Comparison of ENCODE assay signal across 17 cellular contexts in genomic region chr1:55015123-55015522, GRCh38. TPM values are rescaled to one million over a fixed set of nuclear protein-coding genes. Genes with fewer than 3 reads are reported as not detected.
DNase-seq lines count a peak whose midpoint lies in the region; ATAC-seq and TF ChIP-seq lines count a peak whose summit lies in the region.
"Had no signal": no experiment of that assay in that cellular context is flagged by ENCODE, and none has a peak within 500 bp of the region (broad histone marks: within the 10 kb centered on the region; RNA-seq: fewer than 3 reads in every experiment).

No MANE protein-coding gene starts in this region.

- WGBS in heart left ventricle, 4 donors, result 69 to 86% (median 79%) methylated on average over 4 to 5 of the region's 5 CpGs
- 87 to 88% methylated on average over 5 of the region's 5 CpGs for WGBS in aorta, 2 donors

- no peak overlapping the region for H3K27ac ChIP-seq in heart left ventricle
- no peak overlapping the region for H3K27ac ChIP-seq in aorta (ENCODE audit: low read depth in 1 of 2, low read length in 2 of 2)
- H3K27ac ChIP-seq: C4-2B, HL-60 had no signal

- H3K4me3 ChIP-seq in heart left ventricle, result no peak overlapping the region
- no peak overlapping the region for H3K4me3 ChIP-seq in aorta (ENCODE audit: low read length in 2 of 2)

- no peaks in the 10 kb centered on the region for H3K4me1 ChIP-seq in heart left ventricle
- no peaks in the 10 kb centered on the region for H3K4me1 ChIP-seq in aorta (ENCODE audit: control insufficient read depth in 1 of 2, insufficient read depth in 2 of 2, low read length in 2 of 2)
- H3K4me1 ChIP-seq: BE2C had no signal

- no peaks in the 10 kb centered on the region for H3K9me3 ChIP-seq in heart left ventricle
- H3K9me3 ChIP-seq in aorta (ENCODE audit: control insufficient read depth, low read length), result no peaks in the 10 kb centered on the region
- H3K9me3 ChIP-seq: BE2C had no signal

- H3K36me3 ChIP-seq in heart left ventricle (no peaks in the 10 kb centered on the region), aorta (ENCODE audit: control insufficient read depth in 1 of 2, insufficient read depth in 2 of 2, low read length in 1 of 2) (no peaks in the 10 kb centered on the region)
- H3K36me3 ChIP-seq: BE2C had no signal

- no peak for TF ChIP-seq CTCF in heart left ventricle (IDR thresholded peaks at IDR 0.05)

- no peak for TF ChIP-seq POLR2A in heart left ventricle (IDR thresholded peaks at IDR 0.05)

- ATAC-seq in left ventricle myocardium superior (peak; percentile 42), heart left ventricle (no peak), aorta (ENCODE audit: low FRiP score) (no peak)

- H3K27me3 ChIP-seq in heart left ventricle, result peaks cover 0 to 28% (median 0%) of the 10 kb centered on the region in 9 donors
- H3K27me3 ChIP-seq in aorta (ENCODE audit: control insufficient read depth in 1 of 2, insufficient read depth in 2 of 2, low read length in 1 of 2), result no peaks in the 10 kb centered on the region
- H3K27me3 ChIP-seq: BE2C had no signal

- intact Hi-C loops in left ventricle myocardium superior (cut with micrococcal nuclease) (no loop called here), heart left ventricle (cut with DNase I) (no loop called here), aorta (cut with DNase I) (no loop called here)

- no peak for DNase-seq in left ventricle myocardium superior
- no peak for DNase-seq in heart left ventricle
- peak; percentile 11 for DNase-seq in amniotic epithelial cell (ENCODE audit: low read depth)
- peak; percentile 66 for DNase-seq in myocyte (ENCODE audit: low read depth)
- DNase-seq in aorta, result peak; percentile 24 to 39
- DNase-seq in NCI-H510A treated with DMSO at 0.1 percent for 48 hours (lab: John Stamatoyannopoulos, UW), result no peak
- no peak for DNase-seq in superior temporal gyrus (ENCODE audit: extremely low spot score)
- no peak for DNase-seq in NOMO-1 treated with dmso at 0.1 percent for 144 hours (lab: John Stamatoyannopoulos, UW; ENCODE audit: unreplicated experiment)
- DNase-seq: BE2C; CD4-positive, alpha-beta memory T cell; COR-L47; DMS79 treated with DMSO at 0.1 percent for 48 hours; EL; GDM1; HCEC 1CT had no signal

RNA-seq across cellular contexts. Expression of gene BSND, which starts 16.4 kb away (rescaled TPM):
- total RNA-seq in left ventricle myocardium superior (not detected), heart left ventricle (not detected), myocyte (not detected in 2 replicates), aorta (not detected)
- polyA plus RNA-seq in heart left ventricle (not detected), aorta (not detected)
- 0.01 TPM for polyA plus RNA-seq in myocyte (2012)
- total RNA-seq: CD4-positive, alpha-beta memory T cell had no signal
- polyA plus RNA-seq: CD4-positive, alpha-beta memory T cell had no signal

RNA-seq across cellular contexts. Expression of gene PCSK9, which starts 24.2 kb away (rescaled TPM):
- not detected for total RNA-seq in left ventricle myocardium superior
- total RNA-seq in heart left ventricle, result under 1 TPM in 1 of 9 donors, not detected in 8; 0.45 TPM
- polyA plus RNA-seq in heart left ventricle, result under 1 TPM in 1 of 2 donors, not detected in 1; 0.04 TPM
- 1.2 and 8.8 TPM in 2 replicates for total RNA-seq in myocyte
- polyA plus RNA-seq in myocyte (2012), result 1.9 TPM
- total RNA-seq in aorta, result under 1 TPM; 0.13 to 0.42 TPM
- under 1 TPM in 1 of 2 donors, not detected in 1; 0.38 TPM for polyA plus RNA-seq in aorta
- total RNA-seq: CD4-positive, alpha-beta memory T cell had no signal
- polyA plus RNA-seq: CD4-positive, alpha-beta memory T cell had no signal

RNA-seq across cellular contexts. Expression of gene TMEM61, which starts 34.7 kb away (rescaled TPM):
- total RNA-seq in left ventricle myocardium superior, result 0.30 TPM
- 1 to 10 TPM in 1 of 9 donors, under 1 TPM in 1, not detected in 7; 0.48 to 1.2 TPM for total RNA-seq in heart left ventricle
- not detected for polyA plus RNA-seq in heart left ventricle
- total RNA-seq in myocyte, result not detected in 2 replicates
- not detected for polyA plus RNA-seq in myocyte (2012)
- total RNA-seq in aorta, result 1 to 10 TPM; 1.3 to 5.6 TPM
- 1 to 10 TPM in 1 of 2 donors, under 1 TPM in 1; 0.38 to 3.0 TPM for polyA plus RNA-seq in aorta
- total RNA-seq: CD4-positive, alpha-beta memory T cell had no signal
- polyA plus RNA-seq: CD4-positive, alpha-beta memory T cell had no signal

Comparison
In these comparisons a context has a peak if more than half of its experiments do, and no peak if none do; other contexts are left out.
1. DNase-seq: peak in amniotic epithelial cell (single experiment), myocyte (single experiment) and aorta (2 of 2); none in left ventricle myocardium superior (single experiment), heart left ventricle (0 of 5), NCI-H510A treated with DMSO at 0.1 percent for 48 hours (single experiment), superior temporal gyrus (single experiment) and NOMO-1 treated with dmso at 0.1 percent for 144 hours (single experiment).